ENCODE assay signal across 8 cellular contexts in the genomic region with DNA sequence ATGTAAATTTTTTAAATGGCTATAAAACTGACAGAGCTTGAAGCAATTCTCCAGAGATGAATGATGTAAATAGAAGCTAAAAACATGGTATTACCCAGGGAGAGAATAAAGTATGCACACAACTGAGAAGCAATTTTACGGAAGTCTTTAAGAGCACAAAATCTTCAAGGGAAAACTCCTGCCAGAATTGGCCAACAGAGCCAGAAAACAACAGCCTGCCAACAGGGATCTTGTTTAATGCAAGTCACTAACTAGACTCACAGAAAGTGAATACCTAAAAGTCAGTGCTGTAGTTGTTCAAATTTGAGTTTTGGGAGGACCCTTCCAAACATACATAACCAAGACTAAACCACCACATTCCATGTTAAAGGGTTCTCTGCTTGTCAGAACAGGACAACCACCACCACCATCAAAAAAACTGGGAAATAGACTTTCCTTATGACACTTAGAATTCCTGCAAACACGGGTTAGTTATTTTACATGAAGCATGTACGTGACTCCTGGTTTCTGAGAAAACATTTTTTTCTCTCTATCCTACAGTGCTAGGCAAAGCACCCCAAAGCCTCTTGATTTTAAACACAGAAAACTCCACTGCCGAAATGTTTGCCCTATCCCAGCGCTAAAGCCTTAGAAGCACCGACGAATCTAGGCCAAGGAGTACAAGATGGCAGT. TPM values are rescaled to one million over a fixed set of nuclear protein-coding genes. Genes with fewer than 3 reads are reported as not detected.
DNase-seq lines count a peak whose midpoint lies in the region; ATAC-seq and TF ChIP-seq lines count a peak whose summit lies in the region.

No MANE protein-coding gene starts in this region.

- H3K27me3 Mint-ChIP-seq in activated T-helper 1 cell treated with anti-CD3 and anti-CD28 coated beads, Interleukin-12 subunit alpha, Interleukin-12 subunit beta, Interleukin-2, Interleukin-4 antibody, amounts not matched to agents 30 ng/mL and 10 ng/mL and 1 ng/mL, durations not matched to agents 14 hours and 24 hours and 36 hours (ENCODE audit: insufficient read depth) = no peaks in the 10 kb centered on the region

- peak overlapping the region; percentile 74 for H3K4me3 ChIP-seq in A673 (ENCODE audit: low read depth, low read length, poor library complexity, severe bottlenecking)
- peak overlapping the region; percentile 82 for H3K4me3 ChIP-seq in H7 (ENCODE audit: insufficient read depth, low read depth, low read length)
- H3K4me3 ChIP-seq in iPS-11a (ENCODE audit: low read depth, low read length) = peak overlapping the region; percentile 74
- peak overlapping the region; percentile 96 for H3K4me3 ChIP-seq in smooth muscle cell

- ATAC-seq in GM21619 (IDR thresholded peaks at IDR 0.05; ENCODE audit: unreplicated experiment) = no peak

- H3F3A ChIP-seq in smooth muscle cell (ENCODE audit: low read depth) = peaks cover 9% of the 10 kb centered on the region

- H3K9me3 Mint-ChIP-seq in activated T-helper 1 cell treated with anti-CD3 and anti-CD28 coated beads, Interleukin-12 subunit alpha, Interleukin-12 subunit beta, Interleukin-2, Interleukin-4 antibody, amounts not matched to agents 30 ng/mL and 10 ng/mL and 1 ng/mL, durations not matched to agents 14 hours and 24 hours and 36 hours = no peaks in the 10 kb centered on the region

- TSS peak; percentile 30 for BruUV-seq in A673 (replicated peaks; lab: Mats Ljungman, UMichigan)

- H3K4me1 ChIP-seq in A673 (ENCODE audit: insufficient read depth, low read length, poor library complexity, severe bottlenecking) (peaks cover 46% of the 10 kb centered on the region), smooth muscle cell (ENCODE audit: low read depth) (peaks cover 18% of the 10 kb centered on the region)

- DNase-seq in A673 (ENCODE audit: low spot score) (peak; percentile 52), H7 (no peak), smooth muscle cell (lab: John Stamatoyannopoulos, UW; ENCODE audit: unreplicated experiment) (no peak), NCI-H128 (lab: John Stamatoyannopoulos, UW; ENCODE audit: unreplicated experiment) (no peak), dermis blood vessel endothelial cell (no peak)
- DNase-seq in activated T-helper 1 cell treated with anti-CD3 and anti-CD28 coated beads, Interleukin-12 subunit alpha, Interleukin-12 subunit beta, Interleukin-2, Interleukin-4 antibody, amounts not matched to agents 30 ng/mL and 10 ng/mL and 1 ng/mL, durations not matched to agents 14 hours and 24 hours and 36 hours (ENCODE audit: low spot score) = no peak

- H3K27me3 ChIP-seq in A673 (replicated peaks; ENCODE audit: insufficient read depth, low read depth, low read length, poor library complexity) (no peaks in the 10 kb centered on the region), H7 (ENCODE audit: control insufficient read depth, insufficient read depth, low read length) (no peaks in the 10 kb centered on the region), smooth muscle cell (ENCODE audit: low read depth) (no peaks in the 10 kb centered on the region)

- peak overlapping the region; percentile 98 for H3K4me3 Mint-ChIP-seq in activated T-helper 1 cell treated with anti-CD3 and anti-CD28 coated beads, Interleukin-12 subunit alpha, Interleukin-12 subunit beta, Interleukin-2, Interleukin-4 antibody, amounts not matched to agents 30 ng/mL and 10 ng/mL and 1 ng/mL, durations not matched to agents 14 hours and 24 hours and 36 hours

- H3K4me2 ChIP-seq in smooth muscle cell = peak overlapping the region; percentile 96

- H3K27ac Mint-ChIP-seq in activated T-helper 1 cell treated with anti-CD3 and anti-CD28 coated beads, Interleukin-12 subunit alpha, Interleukin-12 subunit beta, Interleukin-2, Interleukin-4 antibody, amounts not matched to agents 30 ng/mL and 10 ng/mL and 1 ng/mL, durations not matched to agents 14 hours and 24 hours and 36 hours = peak overlapping the region; percentile 98

- no peaks in the 10 kb centered on the region for H3K36me3 ChIP-seq in A673 (ENCODE audit: insufficient read depth, low read length, poor library complexity, severe bottlenecking)
- H3K36me3 ChIP-seq in H7 (replicated peaks; ENCODE audit: control insufficient read depth, insufficient read depth, low read length) = no peaks in the 10 kb centered on the region
- no peaks in the 10 kb centered on the region for H3K36me3 ChIP-seq in smooth muscle cell (ENCODE audit: low read depth)

- CTCF ChIA-PET in A673 (lab: Charles Lee) = no interaction called here

- H3K9me3 ChIP-seq in A673 (ENCODE audit: low read depth, low read length, poor library complexity, severe bottlenecking) (no peaks in the 10 kb centered on the region), smooth muscle cell (replicated peaks; ENCODE audit: low read depth) (no peaks in the 10 kb centered on the region)

- intact Hi-C loops in A673 (cut with micrococcal nuclease; ENCODE audit: unreplicated experiment) = loop anchor here (5.0 kb wide), 1 partner anchor 85 kb away; no protein-coding TSS in a partner anchor
- intact Hi-C loops in activated T-helper 1 cell treated with anti-CD3 and anti-CD28 coated beads, Interleukin-12 subunit alpha, Interleukin-12 subunit beta, Interleukin-2, Interleukin-4 antibody, amounts not matched to agents 30 ng/mL and 10 ng/mL and 1 ng/mL, durations not matched to agents 14 hours and 24 hours and 36 hours (cut with micrococcal nuclease) = loop anchor here (1.0 to 10.0 kb wide), 8 partner anchors 8 to 543 kb away; a partner anchor contains a TSS

- H3K79me2 ChIP-seq in smooth muscle cell (ENCODE audit: low read depth) = peaks cover 60% of the 10 kb centered on the region

- H3K36me3 Mint-ChIP-seq in activated T-helper 1 cell treated with anti-CD3 and anti-CD28 coated beads, Interleukin-12 subunit alpha, Interleukin-12 subunit beta, Interleukin-2, Interleukin-4 antibody, amounts not matched to agents 30 ng/mL and 10 ng/mL and 1 ng/mL, durations not matched to agents 14 hours and 24 hours and 36 hours (ENCODE audit: low read depth) = peaks cover 4% of the 10 kb centered on the region

- peaks cover 72% of the 10 kb centered on the region for H3K4me1 Mint-ChIP-seq in activated T-helper 1 cell treated with anti-CD3 and anti-CD28 coated beads, Interleukin-12 subunit alpha, Interleukin-12 subunit beta, Interleukin-2, Interleukin-4 antibody, amounts not matched to agents 30 ng/mL and 10 ng/mL and 1 ng/mL, durations not matched to agents 14 hours and 24 hours and 36 hours (ENCODE audit: low read depth)

- TF ChIP-seq CTCF in A673 (conservative IDR thresholded peaks at IDR 0.05; ENCODE audit: low read depth, low read length) = no peak
- no peak for TF ChIP-seq CTCF in smooth muscle cell (IDR thresholded peaks at IDR 0.05; ENCODE audit: borderline replicate concordance, insufficient read depth, poor library complexity, severe bottlenecking)

- peak overlapping the region; percentile 64 for H3K27ac ChIP-seq in A673 (ENCODE audit: low read depth, low read length, poor library complexity, severe bottlenecking)
- peak overlapping the region; percentile 24 for H3K27ac ChIP-seq in smooth muscle cell (ENCODE audit: low read depth)

- WGBS in smooth muscle cell (ENCODE audit: low lambda C conversion rate) = 14% methylated on average over 7 of the region's 7 CpGs

- H2AFZ ChIP-seq in smooth muscle cell (ENCODE audit: low read depth) = peak overlapping the region; percentile 81

- H4K20me1 ChIP-seq in smooth muscle cell (ENCODE audit: low read depth) = peaks cover 49% of the 10 kb centered on the region

- POLR2A ChIA-PET in A673 (lab: Charles Lee; ENCODE audit: low non-redundant PET) = no interaction called here

- no peak overlapping the region for H3K9ac ChIP-seq in smooth muscle cell (ENCODE audit: low read depth)

RNA-seq across cellular contexts. Expression of a gene that starts 1.6 kb away (rescaled TPM):
- total RNA-seq in A673 (2021) (50.6 and 55.6 TPM in 2 replicates), smooth muscle cell (36.6 and 54.3 TPM in 2 replicates), dermis blood vessel endothelial cell (99.9 and 112 TPM in 2 replicates)
- total RNA-seq in H7 (2014; rRNA removed; shearing (Covaris generic)) = 26.6 and 37.2 TPM in 2 replicates
- 53.0 and 55.5 TPM in 2 replicates for total RNA-seq in activated T-helper 1 cell treated with anti-CD3 and anti-CD28 coated beads, Interleukin-12 subunit alpha, Interleukin-12 subunit beta, Interleukin-2, Interleukin-4 antibody, amounts not matched to agents 30 ng/mL and 10 ng/mL and 1 ng/mL, durations not matched to agents 14 hours and 24 hours and 36 hours
- 9.0 and 12.2 TPM in 2 replicates for polyA plus RNA-seq in smooth muscle cell
